Comparison of ENCODE assay signal across 1 cellular context in genomic region chr14:22929848-22930364, GRCh38.
A peak's percentile ranks its signal among the peaks of the same experiment; 100 is the strongest.
TF ChIP-seq lines count a peak whose summit lies in the region.

No MANE protein-coding gene starts in this region.

TF ChIP-seq in endothelial cell of umbilical vein, 7 proteins besides CTCF, POLR2A, EP300 and RAD21:
- TF ChIP-seq FOS (IDR thresholded peaks at IDR 0.05; ENCODE audit: borderline replicate concordance, insufficient read depth, low read length) (no peak), MYC (IDR thresholded peaks at IDR 0.05; ENCODE audit: low read depth, low read length) (no peak), GATA2 (IDR thresholded peaks at IDR 0.05; ENCODE audit: insufficient read depth, insufficient read length, low read depth, low read length) (peak; percentile 1), EZH2 (IDR thresholded peaks at IDR 0.05; ENCODE audit: borderline replicate concordance, low read depth, low read length, severe bottlenecking) (no peak), POLR2AphosphoS5 (IDR thresholded peaks at IDR 0.05; ENCODE audit: insufficient read depth, low read depth, low read length) (no peak)
